8 cellular contexts compared by ENCODE assay signal in genomic region chr3:148861277-148861869, GRCh38. TPM values are rescaled to one million over a fixed set of nuclear protein-coding genes. Genes with fewer than 3 reads are reported as not detected.
DNase-seq lines count a peak whose midpoint lies in the region; ATAC-seq, FAIRE-seq and TF ChIP-seq lines count a peak whose summit lies in the region.

No MANE protein-coding gene starts in this region.

- H3K4me2 ChIP-seq in OCI-LY3 (ENCODE audit: low read length) (no peak overlapping the region), H1 (ENCODE audit: insufficient read depth in 1 of 2, low read depth in 2 of 2, low read length in 2 of 2) (no peak overlapping the region)

- H3K14ac ChIP-seq in H1 (ENCODE audit: insufficient read length) = no peak overlapping the region

- H3K36me3 ChIP-seq in OCI-LY3 (replicated peaks; ENCODE audit: low read depth, low read length) (no peaks in the 10 kb centered on the region), H1 (ENCODE audit: control insufficient read depth in 2 of 4, insufficient read depth in 4 of 4, low read length in 3 of 4) (no peaks in the 10 kb centered on the region)

- 64% methylated on average over 1 of the region's 1 CpG; no CpG with 5 or more reads in 1 of the 2 experiments for WGBS in H1 (ENCODE audit: extremely low coverage in 1 of 2, insufficient coverage in 1 of 2, insufficient read length in 1 of 2, insufficient replicate concordance in 2 of 2, low coverage in 1 of 2, low lambda C conversion rate in 2 of 2, missing lambda C conversion rate in 1 of 2), 2 experiments

- no peaks in the 10 kb centered on the region for H3K4me1 Mint-ChIP-seq in naive B cell

- H3K4ac ChIP-seq in H1 (replicated peaks; ENCODE audit: insufficient read length, low read depth, low read length) = no peak overlapping the region

- H3K27me3 Mint-ChIP-seq in naive B cell = peaks cover 7 to 18% (median 17%) of the 10 kb centered on the region in 3 donors

- TF ChIP-seq POLR2A in H1 (IDR thresholded peaks at IDR 0.05; ENCODE audit: control extremely low read depth in 1 of 2, low read depth in 2 of 2, low read length in 2 of 2) = no peak

- H3K27me3 ChIP-seq in OCI-LY3 (ENCODE audit: low read depth, low read length) = no peaks in the 10 kb centered on the region
- H3K27me3 ChIP-seq in H1 (replicated peaks in 1 of 4; ENCODE audit: control insufficient read depth in 3 of 4, extremely low read depth in 1 of 4, insufficient read depth in 3 of 4, low read length in 3 of 4) = no peaks in the 10 kb centered on the region

- no peak overlapping the region for H3K27ac Mint-ChIP-seq in naive B cell

- FAIRE-seq in H1 (lab: Jason Lieb, UNC) = peak; percentile 24

- no peak overlapping the region for H2AK5ac ChIP-seq in H1 (ENCODE audit: low read depth, low read length)

- H3K4me3 Mint-ChIP-seq in naive B cell = no peak overlapping the region

- H3K9ac ChIP-seq in OCI-LY3 (ENCODE audit: low read length) (no peak overlapping the region), H1 (replicated peaks in 1 of 4; ENCODE audit: extremely low read depth in 1 of 4, low read depth in 3 of 4, low read length in 3 of 4) (no peak overlapping the region)

- DNase-seq in DMS79 treated with DMSO at 0.1 percent for 48 hours (lab: John Stamatoyannopoulos, UW) (peak; percentile 28), DMS79 (lab: John Stamatoyannopoulos, UW) (no peak), GM20000 (ENCODE audit: low spot score) (peak; percentile 39), H1 (ENCODE audit: low read depth in 1 of 2, low spot score in 2 of 2) (no peak), naive B cell (peak; percentile 3)

- no peak overlapping the region for H4K8ac ChIP-seq in H1 (ENCODE audit: extremely low read depth, insufficient read depth, low read length)

- H4K20me1 ChIP-seq in OCI-LY3 (ENCODE audit: insufficient read depth, low read length) (no peaks in the 10 kb centered on the region), H1 (replicated peaks in 1 of 2; ENCODE audit: control insufficient read depth in 1 of 2, insufficient read depth in 2 of 2, low read length in 2 of 2) (no peaks in the 10 kb centered on the region)

- no peak overlapping the region for H2BK15ac ChIP-seq in H1 (ENCODE audit: low read length)

- no peaks in the 10 kb centered on the region for H3K79me1 ChIP-seq in H1 (ENCODE audit: low read depth, low read length)

- H3K4me3 ChIP-seq in OCI-LY3 (ENCODE audit: low read length) (no peak overlapping the region), H1 (ENCODE audit: extremely low read depth in 1 of 4, insufficient read depth in 2 of 4, low read depth in 3 of 4, low read length in 4 of 4) (no peak overlapping the region)

- H3K9me3 ChIP-seq in OCI-LY3 (ENCODE audit: insufficient read depth, low read length) (no peaks in the 10 kb centered on the region), H1 (ENCODE audit: insufficient read depth in 2 of 2, low read depth in 1 of 2, low read length in 1 of 2) (no peaks in the 10 kb centered on the region)

- no peak overlapping the region for H3K18ac ChIP-seq in H1 (ENCODE audit: extremely low read depth, low read length)

- H3K79me2 ChIP-seq in OCI-LY3 (ENCODE audit: low read length) (no peaks in the 10 kb centered on the region), H1 (ENCODE audit: control insufficient read depth in 1 of 2, insufficient read depth in 2 of 2, low read length in 2 of 2) (no peaks in the 10 kb centered on the region)

- peak; percentile 71 to 72 for TF ChIP-seq RAD21 in H1 (IDR thresholded peaks at IDR 0.05 in 1 of 2, conservative IDR thresholded peaks at IDR 0.05 in 1 of 2; ENCODE audit: low read depth in 2 of 2, low read length in 2 of 2)

- H4K5ac ChIP-seq in H1 (ENCODE audit: insufficient read length, low read depth, low read length) = no peak overlapping the region

- no peak overlapping the region for H2BK20ac ChIP-seq in H1 (ENCODE audit: low read length)

- H3K9me3 Mint-ChIP-seq in naive B cell = no peaks in the 10 kb centered on the region

- peak; percentile 84 for ATAC-seq in HG03565 (IDR thresholded peaks at IDR 0.05; ENCODE audit: unreplicated experiment)
- ATAC-seq in naive B cell (ENCODE audit: low read depth in 2 of 2) = no peak
- ATAC-seq in HG03457 (IDR thresholded peaks at IDR 0.05; ENCODE audit: unreplicated experiment) = no peak

- CTCF ChIA-PET in H1 (lab: Charles Lee; ENCODE audit: partially characterized antibody) = interaction anchor here (0.6 to 12.1 kb wide), 44 partner anchors 8 to 1925 kb away, joined by 3 to 189 read pairs (median 5); partner anchors contain the start of gene AGTR1

- no peak overlapping the region for H3K56ac ChIP-seq in H1 (replicated peaks; ENCODE audit: insufficient read length, low read depth, low read length)

- peak; percentile 31 for TF ChIP-seq CTCF in GM20000 (IDR thresholded peaks at IDR 0.05; ENCODE audit: extremely low read depth, missing control alignments)
- TF ChIP-seq CTCF in OCI-LY3 (IDR thresholded peaks at IDR 0.05; ENCODE audit: low read depth, low read length) = peak; percentile 72
- peak in 2 of 3 experiments; percentile 22 to 67; a peak in 2 of 4 replicates for TF ChIP-seq CTCF in H1 (IDR thresholded peaks at IDR 0.05; ENCODE audit: control extremely low read depth in 1 of 3, insufficient read depth in 1 of 3, low read depth in 1 of 3, low read length in 3 of 3)

- H3K23me2 ChIP-seq in H1 (ENCODE audit: low read depth, low read length) = no peaks in the 10 kb centered on the region

- no peak overlapping the region for H2AFZ ChIP-seq in OCI-LY3 (ENCODE audit: low read depth, low read length)
- no peak overlapping the region for H2AFZ ChIP-seq in H1 (ENCODE audit: low read length)

- H3K23ac ChIP-seq in H1 (ENCODE audit: insufficient read length) = no peak overlapping the region

- no peak overlapping the region for H3K27ac ChIP-seq in OCI-LY3 (ENCODE audit: low read length)
- H3K27ac ChIP-seq in H1 (ENCODE audit: low read depth, low read length) = no peak overlapping the region

- no peaks in the 10 kb centered on the region for H3K36me3 Mint-ChIP-seq in naive B cell

- H3K4me1 ChIP-seq in OCI-LY3 (ENCODE audit: low read length) (no peaks in the 10 kb centered on the region), H1 (replicated peaks in 1 of 4; ENCODE audit: control insufficient read depth in 3 of 4, insufficient read depth in 4 of 4, low read length in 3 of 4) (no peaks in the 10 kb centered on the region)

- no peak overlapping the region for H2BK5ac ChIP-seq in H1 (ENCODE audit: low read depth, low read length)

- no peak overlapping the region for H2BK120ac ChIP-seq in H1 (replicated peaks; ENCODE audit: low read depth, low read length)

- no peak overlapping the region for H2BK12ac ChIP-seq in H1 (ENCODE audit: low read depth, low read length)

- no peak for TF ChIP-seq EP300 in H1 (IDR thresholded peaks at IDR 0.05; ENCODE audit: borderline replicate concordance in 1 of 2, low read depth in 2 of 2, low read length in 2 of 2)

- POLR2A ChIA-PET in H1 (lab: Charles Lee; ENCODE audit: partially characterized antibody) = no interaction called here

- no peak overlapping the region for H4K91ac ChIP-seq in H1 (replicated peaks; ENCODE audit: insufficient read length, low read length)

TF ChIP-seq in H1, 55 proteins besides CTCF, POLR2A, EP300 and RAD21:
- TF ChIP-seq CBX5 (IDR thresholded peaks at IDR 0.05; ENCODE audit: low read depth, low read length) (no peak), EGR1 (IDR thresholded peaks at IDR 0.05; ENCODE audit: borderline replicate concordance, low read depth, low read length) (no peak), SP2 (IDR thresholded peaks at IDR 0.05; ENCODE audit: low read length) (no peak), SAP30 (IDR thresholded peaks at IDR 0.05; ENCODE audit: insufficient read depth, insufficient replicate concordance, low read length) (no peak), SRF (IDR thresholded peaks at IDR 0.05; ENCODE audit: low read depth, low read length) (no peak), NRF1 (IDR thresholded peaks at IDR 0.05; ENCODE audit: low read depth, low read length) (no peak), SUZ12 (IDR thresholded peaks at IDR 0.05; ENCODE audit: low read length) (no peak), RBBP5 (IDR thresholded peaks at IDR 0.05; ENCODE audit: borderline replicate concordance, low read depth, low read length) (no peak), PHF8 (conservative IDR thresholded peaks at IDR 0.05; ENCODE audit: low read depth, low read length) (no peak), NANOG (IDR thresholded peaks at IDR 0.05; ENCODE audit: insufficient read depth, low read depth, low read length, poor library complexity, severe bottlenecking) (no peak)

RNA-seq across cellular contexts. Expression of gene CPA3, which starts 3.7 kb away (rescaled TPM):
- total RNA-seq in H1 (2021; fragmentation: NEBNext Ultra II Directional; extraction: Animal tissue kit (Norgen Biotek cat#: 25700)) = not detected in 2 replicates
- polyA plus RNA-seq in H1 (2011; rRNA removed) (not detected in 2 replicates), naive B cell (ENCODE audit: low read depth in 6 of 6) (under 1 TPM in 2 of 6 donors, not detected in 4; 0.28 to 0.31 TPM)
- not detected for polyA plus RNA-seq in H1 (2011; cell fraction: cytosol; rRNA removed)
- polyA plus RNA-seq in H1 (2011; cell fraction: nucleus; rRNA removed) = not detected
- not detected in 4 replicates for polyA plus RNA-seq in H1 (2012, experiment 1 of 2)
- polyA plus RNA-seq in H1 (2012, experiment 2 of 2) = not detected
- polyA plus RNA-seq in H1 (2013, experiment 1 of 2) = not detected
- polyA plus RNA-seq in H1 (2013, experiment 2 of 2) = not detected
- not detected in 2 replicates for polyA minus RNA-seq in H1 (2011; rRNA and poly(A)+ RNA removed)
- polyA minus RNA-seq in H1 (2011; cell fraction: cytosol; rRNA and poly(A)+ RNA removed) = not detected
- polyA minus RNA-seq in H1 (2011; cell fraction: nucleus; rRNA and poly(A)+ RNA removed) = not detected

RNA-seq across cellular contexts. Expression of gene CPB1, which starts 33.8 kb away (rescaled TPM):
- total RNA-seq in H1 (2021; fragmentation: NEBNext Ultra II Directional; extraction: Animal tissue kit (Norgen Biotek cat#: 25700)) = not detected in 2 replicates
- not detected in 2 replicates for polyA plus RNA-seq in H1 (2011; rRNA removed)
- polyA plus RNA-seq in H1 (2011; cell fraction: cytosol; rRNA removed) = not detected
- not detected for polyA plus RNA-seq in H1 (2011; cell fraction: nucleus; rRNA removed)
- polyA plus RNA-seq in H1 (2012, experiment 1 of 2) = not detected in 4 replicates
- polyA plus RNA-seq in H1 (2012, experiment 2 of 2) = not detected
- polyA plus RNA-seq in H1 (2013, experiment 1 of 2) = not detected
- not detected for polyA plus RNA-seq in H1 (2013, experiment 2 of 2)
- polyA minus RNA-seq in H1 (2011; rRNA and poly(A)+ RNA removed) = not detected in 2 replicates
- not detected for polyA minus RNA-seq in H1 (2011; cell fraction: cytosol; rRNA and poly(A)+ RNA removed)
- polyA minus RNA-seq in H1 (2011; cell fraction: nucleus; rRNA and poly(A)+ RNA removed) = not detected
- not detected for polyA plus RNA-seq in naive B cell (ENCODE audit: low read depth in 6 of 6)

Comparison
In these comparisons a context has a peak if more than half of its experiments do, and no peak if none do; other contexts are left out.
1. DNase-seq: peak in DMS79 treated with DMSO at 0.1 percent for 48 hours (single experiment), GM20000 (single experiment) and naive B cell (single experiment); none in DMS79 (single experiment) and H1 (0 of 2).
2. Peak in every context shown above with its lines, with median percentiles within 50 percentile points of each other: CTCF ChIP-seq.